Comparison of ENCODE assay signal across 19 cellular contexts in the genomic region with DNA sequence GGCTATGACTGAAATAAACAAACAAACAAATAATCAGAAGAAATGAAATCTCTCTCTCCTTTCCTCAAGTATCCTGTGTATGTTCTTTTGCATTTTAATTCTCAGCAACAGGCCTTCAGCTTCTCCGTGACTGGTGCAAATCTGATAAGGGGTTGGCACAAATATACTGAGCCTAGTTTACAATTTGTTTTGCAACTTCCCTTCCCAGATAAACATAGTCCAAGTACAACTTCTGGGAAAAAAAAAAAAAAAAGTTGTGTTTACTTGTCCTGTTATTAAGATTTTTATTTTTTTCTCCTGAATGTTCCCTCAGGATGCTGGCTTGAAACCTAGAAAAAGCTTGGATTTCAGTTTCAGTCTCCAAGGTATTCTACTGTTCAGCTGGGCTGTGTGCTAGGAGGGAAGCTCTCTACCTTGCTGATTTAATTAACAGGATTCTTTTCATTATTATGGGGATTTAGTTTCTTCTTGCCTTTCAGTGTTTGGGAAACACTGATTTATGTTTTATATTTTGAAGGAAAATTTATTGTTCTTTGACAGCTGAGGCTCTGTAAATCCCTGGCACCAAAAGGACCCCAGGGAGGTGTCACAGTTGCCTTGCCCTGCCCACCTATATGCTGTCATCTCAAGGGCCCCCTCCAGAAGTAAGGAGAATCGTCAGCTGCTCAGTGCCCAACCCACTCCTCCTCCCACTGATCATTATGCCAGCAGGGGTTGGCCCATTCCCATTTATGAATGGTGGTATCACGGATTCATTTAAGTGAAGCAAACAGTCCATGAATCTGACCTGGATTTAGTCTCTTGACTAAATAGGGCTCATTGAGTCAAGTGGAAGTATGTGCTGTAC.
DNase-seq lines count a peak whose midpoint lies in the region; ATAC-seq and TF ChIP-seq lines count a peak whose summit lies in the region.
"Had no signal": no experiment of that assay in that cellular context is flagged by ENCODE, and none has a peak within 500 bp of the region (broad histone marks: within the 10 kb centered on the region; RNA-seq: fewer than 3 reads in every experiment).

No MANE protein-coding gene starts in this region.

- H3K4me3 ChIP-seq in ascending aorta (peak overlapping the region in 1 of 2 donors; percentile 7), right atrium auricular region (no peak overlapping the region), smooth muscle cell (no peak overlapping the region), colonic mucosa (no peak overlapping the region)

- H3K27me3 ChIP-seq in ascending aorta (no peaks in the 10 kb centered on the region), right atrium auricular region (no peaks in the 10 kb centered on the region), smooth muscle cell (ENCODE audit: low read depth) (no peaks in the 10 kb centered on the region), colonic mucosa (no peaks in the 10 kb centered on the region)

- TF ChIP-seq CTCF in ascending aorta (IDR thresholded peaks at IDR 0.05) (no peak), right atrium auricular region (IDR thresholded peaks at IDR 0.05) (no peak), smooth muscle cell (IDR thresholded peaks at IDR 0.05; ENCODE audit: borderline replicate concordance, insufficient read depth, poor library complexity, severe bottlenecking) (no peak), colonic mucosa (IDR thresholded peaks at IDR 0.05) (no peak)

- peaks cover 0 to 5% of the 10 kb centered on the region in 2 donors for H3K4me1 ChIP-seq in ascending aorta
- H3K4me1 ChIP-seq in right atrium auricular region: peaks cover 0 to 28% of the 10 kb centered on the region in 2 donors
- peaks cover 20% of the 10 kb centered on the region for H3K4me1 ChIP-seq in smooth muscle cell (ENCODE audit: low read depth)
- no peaks in the 10 kb centered on the region for H3K4me1 ChIP-seq in colonic mucosa

- H2AFZ ChIP-seq in smooth muscle cell (ENCODE audit: low read depth): no peak overlapping the region

- H3K9me3 ChIP-seq in ascending aorta: no peaks in the 10 kb centered on the region
- no peaks in the 10 kb centered on the region for H3K9me3 ChIP-seq in right atrium auricular region
- H3K9me3 ChIP-seq in smooth muscle cell (replicated peaks; ENCODE audit: low read depth): no peaks in the 10 kb centered on the region
- no peaks in the 10 kb centered on the region for H3K9me3 ChIP-seq in colonic mucosa

- H3K4me2 ChIP-seq in smooth muscle cell: peak overlapping the region; percentile 11

- ATAC-seq in HG02571 (IDR thresholded peaks at IDR 0.05; ENCODE audit: unreplicated experiment): no peak
- ATAC-seq: natural killer cell treated with Interleukin-12 subunit alpha and Interleukin-12 subunit beta and Interleukin-15 and Interleukin-18, amount 100 ng/mL, for 72 hours; stimulated activated naive CD8-positive, alpha-beta T cell treated with anti-CD3 and anti-CD28 coated beads, Interleukin-15, amount 100 ng/mL, for 72 hours; T-helper 17 cell had no signal

- intact Hi-C loops in ascending aorta (cut with DNase I): no loop called here
- intact Hi-C loops in colonic mucosa (cut with DNase I): no loop called here

- peaks cover 2% of the 10 kb centered on the region for H3K79me2 ChIP-seq in smooth muscle cell (ENCODE audit: low read depth)

- H3K27ac ChIP-seq in ascending aorta (peak overlapping the region; percentile 16 to 26), right atrium auricular region (peak overlapping the region; percentile 38 to 43), smooth muscle cell (ENCODE audit: low read depth) (peak overlapping the region; percentile 4), colonic mucosa (no peak overlapping the region)
- H3K27ac ChIP-seq: RWPE1 had no signal

- no peaks in the 10 kb centered on the region for H3F3A ChIP-seq in smooth muscle cell (ENCODE audit: low read depth)

- 63% methylated on average over 3 of the region's 3 CpGs for WGBS in smooth muscle cell (ENCODE audit: low lambda C conversion rate)

- peak; percentile 53 for DNase-seq in NCI-H1417 treated with DMSO at 0.1 percent for 48 hours (lab: John Stamatoyannopoulos, UW)
- no peak for DNase-seq in ascending aorta (ENCODE audit: low spot score in 2 of 2)
- no peak for DNase-seq in right atrium auricular region (ENCODE audit: low spot score)
- DNase-seq in smooth muscle cell (lab: John Stamatoyannopoulos, UW; ENCODE audit: unreplicated experiment): no peak
- DNase-seq in activated CD4-positive, CD25-positive, alpha-beta regulatory T cell (lab: John Stamatoyannopoulos, UW): no peak
- DNase-seq in colonic mucosa: no peak
- DNase-seq in GM03348 (ENCODE audit: low spot score): no peak
- DNase-seq: activated CD4-positive, alpha-beta T cell treated with anti-CD3 and anti-CD28 coated beads for 1 hour; activated CD8-positive, alpha-beta memory T cell treated with anti-CD3 and anti-CD28 coated beads, Interleukin-2, amount 50 U/mL, for 48 hours; activated naive CD8-positive, alpha-beta T cell treated with anti-CD3 and anti-CD28 coated beads for 36 hours; AML-193; hypothalamus; NCI-H1092; NCI-H82; stimulated activated naive CD8-positive, alpha-beta T cell treated with anti-CD3 and anti-CD28 coated beads, Interleukin-15, amount 100 ng/mL, for 72 hours; T-helper 17 cell had no signal

- H3K9ac ChIP-seq in smooth muscle cell (ENCODE audit: low read depth) (no peak overlapping the region), colonic mucosa (ENCODE audit: low read depth in 2 of 2, low read length in 2 of 2) (no peak overlapping the region)

- no peaks in the 10 kb centered on the region for H3K36me3 ChIP-seq in ascending aorta
- no peaks in the 10 kb centered on the region for H3K36me3 ChIP-seq in right atrium auricular region
- H3K36me3 ChIP-seq in smooth muscle cell (ENCODE audit: low read depth): no peaks in the 10 kb centered on the region
- H3K36me3 ChIP-seq in colonic mucosa: no peaks in the 10 kb centered on the region

- H4K20me1 ChIP-seq in smooth muscle cell (ENCODE audit: low read depth): peaks cover 14% of the 10 kb centered on the region
